In genomic region chr18:21112543-21113105, GRCh38 we compare ENCODE assay signal across 8 cellular contexts. TPM values are rescaled to one million over a fixed set of nuclear protein-coding genes. Genes with fewer than 3 reads are reported as not detected.
DNase-seq lines count a peak whose midpoint lies in the region; ATAC-seq and TF ChIP-seq lines count a peak whose summit lies in the region.

No MANE protein-coding gene starts in this region.

- peaks cover 6% of the 10 kb centered on the region for H3K4me1 Mint-ChIP-seq in activated CD8-positive, alpha-beta memory T cell treated with anti-CD3 and anti-CD28 coated beads, Interleukin-2, amount 10 ng/mL, durations not matched to agents 7 days and 5 days

- H3K4me1 ChIP-seq in transverse colon = peaks cover 16 to 34% (median 23%) of the 10 kb centered on the region in 4 donors

- H3K36me3 ChIP-seq in transverse colon = no peaks in the 10 kb centered on the region

- H3K27me3 Mint-ChIP-seq in activated CD8-positive, alpha-beta memory T cell treated with anti-CD3 and anti-CD28 coated beads, Interleukin-2, amount 10 ng/mL, durations not matched to agents 7 days and 5 days = no peaks in the 10 kb centered on the region

- H3K27me3 ChIP-seq in layer of hippocampus (ENCODE audit: control insufficient read depth, insufficient read depth, low read length) (no peaks in the 10 kb centered on the region), transverse colon (no peaks in the 10 kb centered on the region)

- in situ Hi-C loops in transverse colon (cut with MboI; ENCODE audit: low pct_ligation_motif_present in 1 of 4, low pct_unique_long_range_greater_than_20kb in 1 of 4, low sequenced_read_pairs in 3 of 4) = loop anchor here in 1 of 4 donors (10.0 kb wide), 1 partner anchor 62 kb away; no protein-coding TSS in a partner anchor

- CTCF ChIA-PET in activated CD8-positive, alpha-beta memory T cell treated with anti-CD3 and anti-CD28 coated beads, Interleukin-2, amount 10 ng/mL, durations not matched to agents 7 days and 5 days (lab: Charles Lee) = interaction anchor here (0.6 to 1.4 kb wide), 2 partner anchors 11 to 119 kb away, joined by 4 to 6 read pairs; no protein-coding TSS in a partner anchor

- H3K4me3 ChIP-seq in transverse colon = peak overlapping the region; percentile 53 to 91 (median 74)

- H3K36me3 Mint-ChIP-seq in activated CD8-positive, alpha-beta memory T cell treated with anti-CD3 and anti-CD28 coated beads, Interleukin-2, amount 10 ng/mL, durations not matched to agents 7 days and 5 days = peaks cover 4% of the 10 kb centered on the region

- 13 to 20% methylated on average over 9 of the region's 9 CpGs for WGBS in transverse colon (ENCODE audit: low coverage in 1 of 2), 2 donors

- TF ChIP-seq POLR2A in transverse colon (IDR thresholded peaks at IDR 0.05) = no peak

- TF ChIP-seq EP300 in transverse colon (IDR thresholded peaks at IDR 0.05; ENCODE audit: low read depth) = no peak

- peak overlapping the region; percentile 98 for H3K27ac Mint-ChIP-seq in activated CD8-positive, alpha-beta memory T cell treated with anti-CD3 and anti-CD28 coated beads, Interleukin-2, amount 10 ng/mL, durations not matched to agents 7 days and 5 days

- TF ChIP-seq CTCF in transverse colon (IDR thresholded peaks at IDR 0.05) = no peak

- no peak for ATAC-seq in activated CD8-positive, alpha-beta memory T cell treated with anti-CD3 and anti-CD28 coated beads, Interleukin-2, amount 10 ng/mL, durations not matched to agents 7 days and 5 days
- ATAC-seq in HG03460 (IDR thresholded peaks at IDR 0.05; ENCODE audit: unreplicated experiment) = no peak

- no peak for DNase-seq in activated CD8-positive, alpha-beta memory T cell treated with anti-CD3 and anti-CD28 coated beads, Interleukin-2, amount 10 ng/mL, durations not matched to agents 7 days and 5 days
- DNase-seq in activated CD8-positive, alpha-beta memory T cell treated with anti-CD3 and anti-CD28 coated beads, Interleukin-2, amount 50 U/mL, for 48 hours = no peak
- DNase-seq in amniotic epithelial cell (ENCODE audit: low read depth) (peak; percentile 31), transverse colon (no peak)
- no peak for DNase-seq in stimulated activated naive CD4-positive, alpha-beta T cell treated with Interleukin-2 at 50 U/mL for 16 hours (lab: John Stamatoyannopoulos, UW)
- DNase-seq in effector CD8-positive, alpha-beta T cell (lab: John Stamatoyannopoulos, UW) = no peak

- H3K27ac ChIP-seq in layer of hippocampus (ENCODE audit: low read depth, low read length) (peak overlapping the region; percentile 70), transverse colon (peak overlapping the region; percentile 93 to 99 (median 98))

- intact Hi-C loops in transverse colon (cut with DNase I; ENCODE audit: low total_unique reads) = loop anchor here (10.0 kb wide), 1 partner anchor 108 kb away; no protein-coding TSS in a partner anchor

- H3K4me3 Mint-ChIP-seq in activated CD8-positive, alpha-beta memory T cell treated with anti-CD3 and anti-CD28 coated beads, Interleukin-2, amount 10 ng/mL, durations not matched to agents 7 days and 5 days = no peak overlapping the region

- no peaks in the 10 kb centered on the region for H3K9me3 Mint-ChIP-seq in activated CD8-positive, alpha-beta memory T cell treated with anti-CD3 and anti-CD28 coated beads, Interleukin-2, amount 10 ng/mL, durations not matched to agents 7 days and 5 days (ENCODE audit: low read depth)

- no peaks in the 10 kb centered on the region for H3K9me3 ChIP-seq in transverse colon

RNA-seq across cellular contexts. Expression of gene ROCK1, which starts 1.0 kb away (rescaled TPM):
- 10 to 100 TPM; 63.8 to 65.1 TPM for total RNA-seq in activated CD8-positive, alpha-beta memory T cell treated with anti-CD3 and anti-CD28 coated beads, Interleukin-2, amount 10 ng/mL, durations not matched to agents 7 days and 5 days
- 10 to 100 TPM; 23.9 to 59.5 (median 39.6) TPM for total RNA-seq in transverse colon
